Comparison of ENCODE assay signal across 10 cellular contexts in genomic region chr3:50612973-50613851, GRCh38. TPM values are rescaled to one million over a fixed set of nuclear protein-coding genes. Genes with fewer than 3 reads are reported as not detected.
DNase-seq lines count a peak whose midpoint lies in the region; ATAC-seq, FAIRE-seq and TF ChIP-seq lines count a peak whose summit lies in the region.
"Had no signal": no experiment of that assay in that cellular context is flagged by ENCODE, and none has a peak within 500 bp of the region (broad histone marks: within the 10 kb centered on the region; RNA-seq: fewer than 3 reads in every experiment).

No MANE protein-coding gene starts in this region.

- TF ChIP-seq POLR2A in GM12892 (IDR thresholded peaks at IDR 0.05; ENCODE audit: low read depth, low read length) (no peak), esophagus muscularis mucosa (IDR thresholded peaks at IDR 0.05; ENCODE audit: low read depth) (no peak)

- peak overlapping the region; percentile 98 for H3K27ac Mint-ChIP-seq in T-helper 17 cell

- H3K27me3 ChIP-seq in esophagus muscularis mucosa: no peaks in the 10 kb centered on the region
- no peaks in the 10 kb centered on the region for H3K27me3 ChIP-seq in psoas muscle (ENCODE audit: insufficient read depth in 3 of 3, low read length in 2 of 3)
- H3K27me3 ChIP-seq: adrenal gland had no signal

- DNase-seq in GM12892 (ENCODE audit: insufficient read length) (no peak), T-helper 17 cell (no peak), esophagus muscularis mucosa (ENCODE audit: extremely low spot score) (no peak), psoas muscle (peak in 1 of 2 donors; percentile 28), DMS53 treated with DMSO at 0.1 percent for 48 hours (lab: John Stamatoyannopoulos, UW; ENCODE audit: unreplicated experiment) (no peak)
- DNase-seq in activated effector memory CD4-positive, alpha-beta T cell treated with Interleukin-2 at 50 U/mL for 16 hours: no peak
- DNase-seq: DMS153 had no signal

- H3K36me3 ChIP-seq in esophagus muscularis mucosa (peaks cover 0 to 4% (median 3%) of the 10 kb centered on the region in 4 donors), psoas muscle (ENCODE audit: insufficient read depth in 1 of 2, low read depth in 1 of 2) (peaks cover 3 to 8% of the 10 kb centered on the region in 2 donors)
- H3K36me3 ChIP-seq: adrenal gland had no signal

- H3K4me1 ChIP-seq in esophagus muscularis mucosa (peaks cover 44 to 76% (median 66%) of the 10 kb centered on the region in 4 donors), psoas muscle (peaks cover 38% of the 10 kb centered on the region)

- intact Hi-C loops in esophagus muscularis mucosa (cut with DNase I): no loop called here
- intact Hi-C loops in psoas muscle (cut with DNase I): loop anchor here in 1 of 2 donors (5.0 to 10.0 kb wide), 2 partner anchors 96 to 772 kb away; partner anchors contain the start of gene MANF

- TF ChIP-seq EP300 in esophagus muscularis mucosa (IDR thresholded peaks at IDR 0.05): no peak

- peak overlapping the region in 1 of 4 donors; percentile 78 for H3K4me3 ChIP-seq in esophagus muscularis mucosa
- H3K4me3 ChIP-seq in psoas muscle: peak overlapping the region; percentile 89

- H3K36me3 Mint-ChIP-seq in T-helper 17 cell (ENCODE audit: low read depth): peaks cover 18% of the 10 kb centered on the region

- peaks cover 50% of the 10 kb centered on the region for H3K4me1 Mint-ChIP-seq in T-helper 17 cell

- H3K27ac ChIP-seq in esophagus muscularis mucosa (replicated peaks in 1 of 4) (peak overlapping the region in 3 of 4 donors; percentile 78 to 91 (median 84)), psoas muscle (peak overlapping the region; percentile 91)

- H3K9me3 ChIP-seq in T-helper 17 cell (ENCODE audit: control insufficient read depth, low read length, poor library complexity, severe bottlenecking): no peaks in the 10 kb centered on the region
- peaks cover 0 to 4% (median 0%) of the 10 kb centered on the region in 4 donors for H3K9me3 ChIP-seq in esophagus muscularis mucosa
- no peaks in the 10 kb centered on the region for H3K9me3 ChIP-seq in psoas muscle
- H3K9me3 ChIP-seq: adrenal gland had no signal

- peak; percentile 74 for FAIRE-seq in GM12892 (lab: Jason Lieb, UNC)

- TF ChIP-seq CTCF in esophagus muscularis mucosa (IDR thresholded peaks at IDR 0.05) (no peak), psoas muscle (IDR thresholded peaks at IDR 0.05) (no peak)

- no peak for ATAC-seq in T-helper 17 cell
- no peak for ATAC-seq in psoas muscle
- no peak for ATAC-seq in HG02981 (IDR thresholded peaks at IDR 0.05; ENCODE audit: unreplicated experiment)
- no peak for ATAC-seq in HG02970 (IDR thresholded peaks at IDR 0.05; ENCODE audit: low FRiP score, unreplicated experiment)

- peak overlapping the region; percentile 98 for H3K4me3 Mint-ChIP-seq in T-helper 17 cell

- no peaks in the 10 kb centered on the region for H3K27me3 Mint-ChIP-seq in T-helper 17 cell

- WGBS in esophagus muscularis mucosa: 80% methylated on average over 5 of the region's 6 CpGs
- WGBS in psoas muscle, 3 donors: 60 to 73% (median 62%) methylated on average over 6 of the region's 6 CpGs

RNA-seq across cellular contexts. Expression of gene CISH, which starts 1.6 kb away (rescaled TPM):
- 1.3 TPM for polyA plus RNA-seq in GM12892 (2012; ENCODE audit: missing spikeins)
- total RNA-seq in T-helper 17 cell (10 to 100 TPM; 28.3 to 63.4 TPM), esophagus muscularis mucosa (10 to 100 TPM in 1 of 4 donors, 1 to 10 TPM in 3; 1.7 to 26.7 (median 4.4) TPM), psoas muscle (10 to 100 TPM; 16.9 to 75.1 (median 50.4) TPM)
- 10 to 100 TPM; 12.8 to 36.5 (median 18.5) TPM for polyA plus RNA-seq in psoas muscle

RNA-seq across cellular contexts. Expression of gene MAPKAPK3, which starts 3.7 kb away (rescaled TPM):
- polyA plus RNA-seq in GM12892 (2012; ENCODE audit: missing spikeins): 9.3 TPM
- total RNA-seq in T-helper 17 cell (10 to 100 TPM; 44.7 to 49.2 TPM), esophagus muscularis mucosa (10 to 100 TPM; 20.8 to 31.3 (median 27.2) TPM), psoas muscle (100 to 1,000 TPM in 3 of 4 donors, 10 to 100 TPM in 1; 88.2 to 277 (median 187) TPM)
- polyA plus RNA-seq in psoas muscle: 100 to 1,000 TPM; 213 to 409 (median 328) TPM

RNA-seq across cellular contexts. Expression of gene HEMK1, which starts 43.9 kb away (rescaled TPM):
- 15.1 TPM for polyA plus RNA-seq in GM12892 (2012; ENCODE audit: missing spikeins)
- total RNA-seq in T-helper 17 cell (10 to 100 TPM; 22.7 to 25.1 TPM), esophagus muscularis mucosa (10 to 100 TPM in 1 of 4 donors, 1 to 10 TPM in 3; 4.6 to 10.6 (median 6.3) TPM), psoas muscle (10 to 100 TPM in 2 of 4 donors, 1 to 10 TPM in 2; 6.1 to 16.2 (median 9.3) TPM)
- 10 to 100 TPM in 1 of 3 donors, 1 to 10 TPM in 2; 6.4 to 12.8 (median 10.0) TPM for polyA plus RNA-seq in psoas muscle

RNA-seq across cellular contexts. Expression of gene C3orf18, which starts 45.7 kb away (rescaled TPM):
- 1.9 TPM for polyA plus RNA-seq in GM12892 (2012; ENCODE audit: missing spikeins)
- total RNA-seq in T-helper 17 cell: 10 to 100 TPM; 15.0 to 17.1 TPM
- 10 to 100 TPM; 13.6 to 23.8 (median 18.9) TPM for total RNA-seq in esophagus muscularis mucosa
- total RNA-seq in psoas muscle: 10 to 100 TPM in 3 of 4 donors, 1 to 10 TPM in 1; 7.3 to 30.1 (median 15.2) TPM
- 10 to 100 TPM; 14.0 to 26.3 (median 18.8) TPM for polyA plus RNA-seq in psoas muscle
